In genomic region chr15:78154955-78155354, GRCh38 we compare ENCODE assay signal across 20 cellular contexts.
"Had no signal": no experiment of that assay in that cellular context is flagged by ENCODE, and none has a peak within 500 bp of the region (broad histone marks: within the 10 kb centered on the region; RNA-seq: fewer than 3 reads in every experiment).

No MANE protein-coding gene starts in this region.

- ATAC-seq: activated CD4-positive, alpha-beta T cell treated with anti-CD3 and anti-CD28 coated beads for 36 hours; right lobe of liver; stimulated activated memory B cell treated with anti-CD40 and anti-IgM and Interleukin-4, amounts not matched to agents 10 μg/mL and 1 μg/mL and 100 μg/mL, for 72 hours; T-helper 17 cell had no signal

- H3K27me3 Mint-ChIP-seq: activated CD4-positive, alpha-beta memory T cell treated with anti-CD3 and anti-CD28 coated beads, Interleukin-2, amount 10 ng/mL, durations not matched to agents 7 days and 5 days; activated CD4-positive, alpha-beta T cell treated with anti-CD3 and anti-CD28 coated beads for 36 hours; activated naive CD8-positive, alpha-beta T cell; activated T-cell treated with anti-CD3 and anti-CD28 coated beads, Interleukin-2, amount 50 U/mL, for 24 hours; progenitor cell of endocrine pancreas; stimulated activated memory B cell treated with anti-CD40 and anti-IgM and Interleukin-4, amounts not matched to agents 10 μg/mL and 1 μg/mL and 100 μg/mL, for 72 hours; T-helper 17 cell had no signal

- H3K27ac Mint-ChIP-seq: activated CD4-positive, alpha-beta memory T cell treated with anti-CD3 and anti-CD28 coated beads, Interleukin-2, amount 10 ng/mL, durations not matched to agents 7 days and 5 days; activated CD4-positive, alpha-beta T cell treated with anti-CD3 and anti-CD28 coated beads for 36 hours; activated naive CD8-positive, alpha-beta T cell; activated T-cell treated with anti-CD3 and anti-CD28 coated beads, Interleukin-2, amount 50 U/mL, for 24 hours; nephron progenitor cell; progenitor cell of endocrine pancreas; stimulated activated memory B cell treated with anti-CD40 and anti-IgM and Interleukin-4, amounts not matched to agents 10 μg/mL and 1 μg/mL and 100 μg/mL, for 72 hours; T-helper 17 cell had no signal

- H3K27me3 ChIP-seq: brain microvascular endothelial cell, right lobe of liver, tibial nerve had no signal

- H3K4me3 ChIP-seq: right lobe of liver, tibial nerve had no signal

- H3K36me3 Mint-ChIP-seq: activated naive CD8-positive, alpha-beta T cell had no signal

- H3K9me3 Mint-ChIP-seq: activated CD4-positive, alpha-beta memory T cell treated with anti-CD3 and anti-CD28 coated beads, Interleukin-2, amount 10 ng/mL, durations not matched to agents 7 days and 5 days; activated T-cell treated with anti-CD3 and anti-CD28 coated beads, Interleukin-2, amount 50 U/mL, for 24 hours; nephron progenitor cell; stimulated activated memory B cell treated with anti-CD40 and anti-IgM and Interleukin-4, amounts not matched to agents 10 μg/mL and 1 μg/mL and 100 μg/mL, for 72 hours had no signal

- H3K9me3 ChIP-seq: right lobe of liver, tibial nerve had no signal

- H3K27ac ChIP-seq: brain microvascular endothelial cell, right lobe of liver, WERI-Rb-1 had no signal

- DNase-seq: activated CD4-positive, alpha-beta memory T cell treated with anti-CD3 and anti-CD28 coated beads, Interleukin-2, amount 10 ng/mL, durations not matched to agents 7 days and 5 days; activated CD4-positive, alpha-beta T cell treated with anti-CD3 and anti-CD28 coated beads for 36 hours; activated effector memory CD4-positive, alpha-beta T cell treated with anti-CD3 and anti-CD28 coated beads, Interleukin-2, amount 50 U/mL, for 16 hours; activated T-cell treated with anti-CD3 and anti-CD28 coated beads, Interleukin-2, amount 50 U/mL, for 24 hours; brain microvascular endothelial cell; erythroblast; hypothalamus; kidney; nephron progenitor cell; occipital lobe; right lobe of liver; SHP77 treated with DMSO at 0.1 percent for 48 hours; stimulated activated CD4-positive, alpha-beta T cell treated with anti-CD3 and anti-CD28 coated beads, Interleukin-12 subunit alpha, Interleukin-12 subunit beta, amount 100 ng/mL, for 4 hours; stimulated activated CD4-positive, alpha-beta T cell treated with anti-CD3 and anti-CD28 coated beads, Interleukin-2, amount 100 ng/mL, for 24 hours; T-helper 17 cell; WERI-Rb-1 had no signal

- H3K4me3 Mint-ChIP-seq: activated CD4-positive, alpha-beta memory T cell treated with anti-CD3 and anti-CD28 coated beads, Interleukin-2, amount 10 ng/mL, durations not matched to agents 7 days and 5 days; activated CD4-positive, alpha-beta T cell treated with anti-CD3 and anti-CD28 coated beads for 36 hours; activated naive CD8-positive, alpha-beta T cell; activated T-cell treated with anti-CD3 and anti-CD28 coated beads, Interleukin-2, amount 50 U/mL, for 24 hours; nephron progenitor cell; stimulated activated memory B cell treated with anti-CD40 and anti-IgM and Interleukin-4, amounts not matched to agents 10 μg/mL and 1 μg/mL and 100 μg/mL, for 72 hours; T-helper 17 cell had no signal
